In the genomic region with DNA sequence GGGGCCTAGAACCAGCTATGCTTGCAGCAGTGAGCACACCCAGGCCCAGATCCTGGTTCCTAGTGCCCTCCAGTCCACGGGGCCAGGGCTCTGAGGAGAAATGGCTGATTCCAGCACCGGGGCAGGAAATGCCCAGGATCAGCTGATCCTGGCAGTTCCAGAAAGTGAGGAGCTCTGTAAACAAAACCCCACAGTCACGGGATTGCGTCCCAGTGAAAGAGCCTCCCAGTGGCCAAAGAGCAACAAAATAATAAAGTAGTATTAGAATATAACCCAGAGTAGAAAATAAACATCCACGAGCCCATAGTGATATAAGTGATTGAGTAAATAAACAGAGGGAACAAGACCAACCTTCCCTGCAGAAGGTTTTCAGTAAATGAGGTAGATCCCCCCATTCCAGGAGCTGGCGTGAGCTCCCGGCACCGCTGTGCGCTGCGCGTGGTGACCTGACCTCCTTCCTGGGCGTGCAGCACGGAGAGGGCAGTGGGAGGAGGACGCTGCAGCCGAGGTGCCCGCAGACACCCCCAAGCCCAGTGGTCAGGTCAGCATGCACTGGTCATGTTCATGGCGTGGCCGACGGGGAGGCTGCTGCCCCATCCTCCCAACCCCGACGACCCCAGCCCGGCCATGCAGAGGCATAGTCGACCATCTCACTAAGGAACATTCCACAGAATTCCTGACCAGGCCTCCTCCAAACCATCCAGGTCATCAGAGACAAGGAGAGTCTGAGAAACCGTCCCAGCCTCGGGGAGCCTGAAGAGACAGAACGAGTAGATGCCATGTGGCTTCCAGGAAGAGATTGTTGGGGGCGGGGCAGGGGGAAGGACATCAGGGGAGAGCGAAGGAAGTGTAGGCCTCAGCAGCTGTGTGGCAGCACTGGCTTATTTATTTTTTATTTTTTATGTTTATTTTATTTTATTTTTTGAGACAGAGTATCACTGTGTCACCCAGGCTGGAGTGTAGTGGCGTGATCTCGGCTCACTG, we compare ENCODE assay signal across 9 cellular contexts. TPM values are rescaled to one million over a fixed set of nuclear protein-coding genes. Genes with fewer than 3 reads are reported as not detected.
A peak's percentile ranks its signal among the peaks of the same experiment; 100 is the strongest.
DNase-seq lines count a peak whose midpoint lies in the region; ATAC-seq and TF ChIP-seq lines count a peak whose summit lies in the region.
"Had no signal": no experiment of that assay in that cellular context is flagged by ENCODE, and none has a peak within 500 bp of the region (broad histone marks: within the 10 kb centered on the region; RNA-seq: fewer than 3 reads in every experiment).

No MANE protein-coding gene starts in this region.

- intact Hi-C loops in A673 (cut with micrococcal nuclease; ENCODE audit: unreplicated experiment), result no loop called here

- CTCF ChIA-PET in A673 (lab: Charles Lee) (interaction anchor here (0.7 kb wide), 1 partner anchor 63 kb away, joined by 3 read pairs; no protein-coding TSS in a partner anchor), T-cell (lab: Charles Lee) (no interaction called here)

- H3K9ac ChIP-seq in muscle layer of colon (ENCODE audit: low read length), result no peak overlapping the region

- peak overlapping the region; percentile 77 for H3K27ac ChIP-seq in A673 (ENCODE audit: low read depth, low read length, poor library complexity, severe bottlenecking)
- H3K27ac ChIP-seq in esophagus (ENCODE audit: low read depth in 2 of 2, low read length in 1 of 2), result peak overlapping the region; percentile 52 to 80
- H3K27ac ChIP-seq in muscle layer of colon (ENCODE audit: low read depth, low read length), result peak overlapping the region; percentile 81

- 64 to 65% methylated on average over 30 of the region's 30 CpGs for WGBS in esophagus, 2 donors

- H3K4me1 ChIP-seq in A673 (ENCODE audit: insufficient read depth, low read length, poor library complexity, severe bottlenecking), result peaks cover 6% of the 10 kb centered on the region
- peaks cover 0 to 11% of the 10 kb centered on the region in 2 donors for H3K4me1 ChIP-seq in esophagus (ENCODE audit: control insufficient read depth in 2 of 2, insufficient read depth in 2 of 2, low read length in 1 of 2)
- H3K4me1 ChIP-seq in muscle layer of colon (ENCODE audit: insufficient read depth, low read length), result peaks cover 13% of the 10 kb centered on the region

- H3K36me3 ChIP-seq in A673 (ENCODE audit: insufficient read depth, low read length, poor library complexity, severe bottlenecking), result no peaks in the 10 kb centered on the region
- peaks cover 0 to 4% of the 10 kb centered on the region in 2 donors for H3K36me3 ChIP-seq in esophagus (ENCODE audit: control insufficient read depth in 2 of 2, insufficient read depth in 2 of 2, low read length in 1 of 2)
- no peaks in the 10 kb centered on the region for H3K36me3 ChIP-seq in muscle layer of colon (ENCODE audit: insufficient read depth, low read length)

- peak; percentile 21 for DNase-seq in A673 (ENCODE audit: low spot score)
- DNase-seq in NCI-H226, result peak; percentile 62
- no peak for DNase-seq in T-cell
- DNase-seq in NCI-H146 treated with DMSO at 0.1 percent for 48 hours (lab: John Stamatoyannopoulos, UW; ENCODE audit: unreplicated experiment), result no peak
- no peak for DNase-seq in DMS114 treated with DMSO at 0.1 percent for 48 hours (lab: John Stamatoyannopoulos, UW; ENCODE audit: unreplicated experiment)
- DNase-seq: Calu3 had no signal

- H3K36me3 Mint-ChIP-seq in T-cell, result no peaks in the 10 kb centered on the region

- no peaks in the 10 kb centered on the region for H3K9me3 ChIP-seq in A673 (ENCODE audit: low read depth, low read length, poor library complexity, severe bottlenecking)
- H3K9me3 ChIP-seq in esophagus (ENCODE audit: control insufficient read depth in 2 of 2, insufficient read depth in 1 of 2, low read depth in 1 of 2, low read length in 1 of 2), result no peaks in the 10 kb centered on the region
- no peaks in the 10 kb centered on the region for H3K9me3 ChIP-seq in muscle layer of colon (ENCODE audit: low read length)

- H3K4me1 Mint-ChIP-seq in T-cell, result peaks cover 0 to 5% (median 0%) of the 10 kb centered on the region in 3 donors

- no peaks in the 10 kb centered on the region for H3K27me3 Mint-ChIP-seq in T-cell

- H3K27me3 ChIP-seq in A673 (replicated peaks; ENCODE audit: insufficient read depth, low read depth, low read length, poor library complexity) (no peaks in the 10 kb centered on the region), esophagus (ENCODE audit: control insufficient read depth in 1 of 2, insufficient read depth in 2 of 2, low read length in 2 of 2) (no peaks in the 10 kb centered on the region), muscle layer of colon (ENCODE audit: control insufficient read depth in 1 of 2, insufficient read depth in 2 of 2, low read length in 2 of 2) (no peaks in the 10 kb centered on the region)

- peak overlapping the region; percentile 18 for H3K4me3 ChIP-seq in A673 (ENCODE audit: low read depth, low read length, poor library complexity, severe bottlenecking)
- peak overlapping the region in 1 of 2 donors; percentile 2 for H3K4me3 ChIP-seq in esophagus (ENCODE audit: low read depth in 1 of 2, low read length in 2 of 2)
- peak overlapping the region; percentile 21 to 65 for H3K4me3 ChIP-seq in muscle layer of colon (ENCODE audit: low read depth in 1 of 2, low read length in 2 of 2)

- no peak overlapping the region for H3K27ac Mint-ChIP-seq in T-cell

- BruUV-seq in A673 (replicated peaks; lab: Mats Ljungman, UMichigan), result no TSS peak

- TF ChIP-seq CTCF in A673 (conservative IDR thresholded peaks at IDR 0.05; ENCODE audit: low read depth, low read length), result 0 out of 2 replicates have a peak, but pooled peaks have one; percentile 14

- no peak for ATAC-seq in T-cell (replicated peaks in 1 of 4)
- ATAC-seq in GM18861 (IDR thresholded peaks at IDR 0.05; ENCODE audit: unreplicated experiment), result no peak

- H3K9me3 Mint-ChIP-seq in T-cell, result no peaks in the 10 kb centered on the region

- POLR2A ChIA-PET in A673 (lab: Charles Lee; ENCODE audit: low non-redundant PET) (interaction anchor here (0.5 kb wide), 1 partner anchor 11 kb away, joined by 7 read pairs; no protein-coding TSS in a partner anchor), T-cell (lab: Charles Lee) (interaction anchor here in 1 of 2 donors (0.6 kb wide), 2 partner anchors 66 to 341 kb away, joined by 4 read pairs; no protein-coding TSS in a partner anchor)

- H3K4me3 Mint-ChIP-seq in T-cell, result no peak overlapping the region

RNA-seq across cellular contexts. Expression of a gene that starts 19.9 kb away (rescaled TPM):
- 33.5 and 37.6 TPM in 2 replicates for total RNA-seq in A673 (2021)
- polyA plus RNA-seq in esophagus, result 10 to 100 TPM; 12.4 to 20.5 TPM
- total RNA-seq in T-cell, result 10 to 100 TPM; 22.4 to 33.5 (median 28.7) TPM

RNA-seq across cellular contexts. Expression of a gene that starts 28.2 kb away (rescaled TPM):
- total RNA-seq in A673 (2021) (0.26 TPM in 1 of 2 replicates, not detected in the other), T-cell (100 to 1,000 TPM; 103 to 128 (median 120) TPM)
- polyA plus RNA-seq in esophagus, result 10 to 100 TPM; 18.1 to 40.4 TPM

RNA-seq across cellular contexts. Expression of a gene that starts 37.1 kb away (rescaled TPM):
- total RNA-seq in A673 (2021), result 94.6 and 95.4 TPM in 2 replicates
- polyA plus RNA-seq in esophagus, result 100 to 1,000 TPM; 106 to 219 TPM
- 100 to 1,000 TPM; 126 to 141 (median 131) TPM for total RNA-seq in T-cell

RNA-seq across cellular contexts. Expression of a gene that starts 55.2 kb away (rescaled TPM):
- 16.6 and 17.6 TPM in 2 replicates for total RNA-seq in A673 (2021)
- 10 to 100 TPM; 25.4 to 41.7 TPM for polyA plus RNA-seq in esophagus
- 100 to 1,000 TPM; 395 to 488 (median 460) TPM for total RNA-seq in T-cell

Comparison
In these comparisons a context has a peak if more than half of its experiments do, and no peak if none do; other contexts are left out.
1. DNase-seq: peak in A673 (single experiment) and NCI-H226 (single experiment); none in T-cell (0 of 34), NCI-H146 treated with DMSO at 0.1 percent for 48 hours (single experiment) and DMS114 treated with DMSO at 0.1 percent for 48 hours (single experiment).
2. RNA of a gene that starts 28.2 kb away (total RNA-seq): 103 to 128 TPM in T-cell; 0.26 TPM in A673; every median in the first group is over 10 times any median in the second.
3. Peak in every context shown above with its lines, with median percentiles within 50 percentile points of each other: H3K27ac ChIP-seq.